15 cellular contexts compared by ENCODE assay signal in genomic region chr11:108218912-108219783, GRCh38. TPM values are rescaled to one million over a fixed set of nuclear protein-coding genes. Genes with fewer than 3 reads are reported as not detected.
DNase-seq lines count a peak whose midpoint lies in the region; ATAC-seq, FAIRE-seq and TF ChIP-seq lines count a peak whose summit lies in the region.
"Had no signal": no experiment of that assay in that cellular context is flagged by ENCODE, and none has a peak within 500 bp of the region (broad histone marks: within the 10 kb centered on the region; RNA-seq: fewer than 3 reads in every experiment).

No MANE protein-coding gene starts in this region.

- intact Hi-C loops in OCI-LY7 (cut with micrococcal nuclease; ENCODE audit: unreplicated experiment) (no loop called here), GM12878 (cut with micrococcal nuclease; ENCODE audit: unreplicated experiment) (no loop called here)

- no peaks in the 10 kb centered on the region for H3K9me2 ChIP-seq in OCI-LY7 (ENCODE audit: insufficient read depth, low read length)

- ATAC-seq in activated CD8-positive, alpha-beta memory T cell treated with anti-CD3 and anti-CD28 coated beads, Interleukin-2, amount 10 ng/mL, durations not matched to agents 7 days and 5 days = no peak
- ATAC-seq in GM12878 (no peak), GM19467 (IDR thresholded peaks at IDR 0.05; ENCODE audit: unreplicated experiment) (no peak), SK-N-SH treated with all-trans-retinoic acid at 6 μM for 48 hours (no peak), GM18870 (IDR thresholded peaks at IDR 0.05; ENCODE audit: unreplicated experiment) (no peak)
- no peak for ATAC-seq in stimulated activated memory B cell treated with anti-CD40 and anti-IgM and Interleukin-4, amounts not matched to agents 10 μg/mL and 1 μg/mL and 100 μg/mL, for 72 hours
- ATAC-seq: A549 had no signal

- H3K9ac ChIP-seq in GM12878 (ENCODE audit: control insufficient read depth, insufficient read depth, low read length) = peak overlapping the region; percentile 7; the same call in 1 of the 2 replicates

- TF ChIP-seq CTCF in OCI-LY7 (conservative IDR thresholded peaks at IDR 0.05; ENCODE audit: low read length) = no peak
- TF ChIP-seq CTCF in GM12878 (IDR thresholded peaks at IDR 0.05 in 2 of 3, conservative IDR thresholded peaks at IDR 0.05 in 1 of 3; ENCODE audit: control insufficient read depth in 2 of 3, extremely low read depth in 1 of 3, insufficient read depth in 1 of 3, low read depth in 3 of 3, low read length in 3 of 3) = no peak

- TF ChIP-seq EP300 in GM12878 (IDR thresholded peaks at IDR 0.05; ENCODE audit: borderline replicate concordance in 1 of 2, control insufficient read depth in 1 of 2, low read depth in 2 of 2, low read length in 2 of 2) = no peak

- TF ChIP-seq RAD21 in GM12878 (IDR thresholded peaks at IDR 0.05; ENCODE audit: insufficient read depth, low read depth, low read length) = no peak

- H4K20me1 ChIP-seq in OCI-LY7 (ENCODE audit: insufficient read depth, low read length) = peaks cover 38% of the 10 kb centered on the region
- no peaks in the 10 kb centered on the region for H4K20me1 ChIP-seq in GM12878 (ENCODE audit: control insufficient read depth, insufficient read depth)

- H3K4me2 ChIP-seq in OCI-LY7 (ENCODE audit: low read length) = peak overlapping the region; percentile 96
- peak overlapping the region; percentile 94 for H3K4me2 ChIP-seq in GM12878 (ENCODE audit: control insufficient read depth, insufficient read depth)
- H3K4me2 ChIP-seq: A549 had no signal

- CTCF ChIA-PET in activated CD8-positive, alpha-beta memory T cell treated with anti-CD3 and anti-CD28 coated beads, Interleukin-2, amount 10 ng/mL, durations not matched to agents 7 days and 5 days (lab: Charles Lee) = interaction anchor here (0.9 kb wide), 2 partner anchors 11 to 15 kb away, joined by 3 to 4 read pairs; no protein-coding TSS in a partner anchor
- CTCF ChIA-PET in OCI-LY7 (lab: Charles Lee; ENCODE audit: unreplicated experiment) (no interaction called here), GM12878 (lab: Yijun Ruan, JAX) (interaction anchor here (0.7 to 1.9 kb wide), 9 partner anchors 18 to 437 kb away, joined by 3 to 9 read pairs (median 4); partner anchors contain the start of gene CUL5)

- SMC1A ChIA-PET in GM12878 (lab: Charles Lee; ENCODE audit: uncharacterized antibody, unreplicated experiment) = interaction anchor here (0.6 to 1.9 kb wide), 16 partner anchors 9 to 442 kb away, joined by 3 to 9 read pairs (median 4); no protein-coding TSS in a partner anchor

- RAD21 ChIA-PET in GM12878 (lab: Charles Lee; ENCODE audit: unreplicated experiment) = interaction anchor here (0.9 to 1.9 kb wide), 6 partner anchors 18 to 101 kb away, joined by 3 to 5 read pairs (median 4); no protein-coding TSS in a partner anchor

- no peak for TF ChIP-seq POLR2A in GM12878 (IDR thresholded peaks at IDR 0.05; ENCODE audit: low read depth, low read length)

- FAIRE-seq in GM12878 (lab: Jason Lieb, UNC) = no peak
- FAIRE-seq: A549, astrocyte, TTC549 had no signal

- in situ Hi-C loops in GM12878 (cut with MboI) = no loop called here

- no peak overlapping the region for H3K27ac ChIP-seq in OCI-LY7 (ENCODE audit: low read depth, low read length, poor library complexity, severe bottlenecking)
- peak overlapping the region; percentile 18; the same call in 1 of the 2 replicates for H3K27ac ChIP-seq in GM12878 (ENCODE audit: control insufficient read depth, insufficient read depth)
- H3K27ac ChIP-seq: A549 had no signal

- DNase-seq in activated CD8-positive, alpha-beta memory T cell treated with anti-CD3 and anti-CD28 coated beads, Interleukin-2, amount 10 ng/mL, durations not matched to agents 7 days and 5 days = no peak
- DNase-seq in activated CD8-positive, alpha-beta memory T cell treated with anti-CD3 and anti-CD28 coated beads for 24 hours = no peak
- no peak for DNase-seq in OCI-LY7 (ENCODE audit: low spot score)
- DNase-seq in GM12878 (ENCODE audit: low read depth, low spot score) = no peak
- DNase-seq: DMS53, NCI-H2029, NCI-H69 had no signal

- H3K36me3 Mint-ChIP-seq in activated CD8-positive, alpha-beta memory T cell treated with anti-CD3 and anti-CD28 coated beads, Interleukin-2, amount 10 ng/mL, durations not matched to agents 7 days and 5 days = peaks cover 45% of the 10 kb centered on the region
- H3K36me3 Mint-ChIP-seq in stimulated activated memory B cell treated with anti-CD40 and anti-IgM and Interleukin-4, amounts not matched to agents 10 μg/mL and 1 μg/mL and 100 μg/mL, for 72 hours = peaks cover 48% of the 10 kb centered on the region

- H2AFZ ChIP-seq in OCI-LY7 (ENCODE audit: low read length) (no peak overlapping the region), GM12878 (ENCODE audit: control insufficient read depth, low read depth, low read length) (no peak overlapping the region)

- H3K4me3 Mint-ChIP-seq in activated CD8-positive, alpha-beta memory T cell treated with anti-CD3 and anti-CD28 coated beads, Interleukin-2, amount 10 ng/mL, durations not matched to agents 7 days and 5 days = peak overlapping the region; percentile 3
- H3K4me3 Mint-ChIP-seq in stimulated activated memory B cell treated with anti-CD40 and anti-IgM and Interleukin-4, amounts not matched to agents 10 μg/mL and 1 μg/mL and 100 μg/mL, for 72 hours = peak overlapping the region; percentile 22

- H3K4me1 ChIP-seq in OCI-LY7 (ENCODE audit: insufficient read depth, low read length, poor library complexity, severe bottlenecking) = peaks cover 25% of the 10 kb centered on the region
- H3K4me1 ChIP-seq in GM12878 (ENCODE audit: control insufficient read depth, insufficient read depth, low read length) = peaks cover 11% of the 10 kb centered on the region

- H3K36me3 ChIP-seq in OCI-LY7 (ENCODE audit: insufficient read depth, low read length) (peaks cover 59% of the 10 kb centered on the region), GM12878 (ENCODE audit: control insufficient read depth in 2 of 2, insufficient read depth in 2 of 2, low read length in 1 of 2) (peaks cover 0 to 9% of the 10 kb centered on the region in 2 experiments; a peak in 3 of 4 replicates)

- H3K27me3 ChIP-seq in GM12878 (replicated peaks in 1 of 2; ENCODE audit: control insufficient read depth in 2 of 2, insufficient read depth in 2 of 2, low read length in 1 of 2) = no peaks in the 10 kb centered on the region

- H3K27me3 Mint-ChIP-seq in activated CD8-positive, alpha-beta memory T cell treated with anti-CD3 and anti-CD28 coated beads, Interleukin-2, amount 10 ng/mL, durations not matched to agents 7 days and 5 days = no peaks in the 10 kb centered on the region
- no peaks in the 10 kb centered on the region for H3K27me3 Mint-ChIP-seq in stimulated activated memory B cell treated with anti-CD40 and anti-IgM and Interleukin-4, amounts not matched to agents 10 μg/mL and 1 μg/mL and 100 μg/mL, for 72 hours

- WGBS in GM12878 (ENCODE audit: insufficient coverage, insufficient replicate concordance, low lambda C conversion rate, missing lambda C conversion rate) = 50% methylated on average over 7 of the region's 7 CpGs

- BruUV-seq in OCI-LY7 (replicated peaks; lab: Mats Ljungman, UMichigan) (no TSS peak), GM12878 (replicated peaks; lab: Mats Ljungman, UMichigan) (no TSS peak)

- peak overlapping the region; percentile 50 for H3K27ac Mint-ChIP-seq in activated CD8-positive, alpha-beta memory T cell treated with anti-CD3 and anti-CD28 coated beads, Interleukin-2, amount 10 ng/mL, durations not matched to agents 7 days and 5 days
- peak overlapping the region; percentile 11 for H3K27ac Mint-ChIP-seq in stimulated activated memory B cell treated with anti-CD40 and anti-IgM and Interleukin-4, amounts not matched to agents 10 μg/mL and 1 μg/mL and 100 μg/mL, for 72 hours

- POLR2A ChIA-PET in OCI-LY7 (lab: Charles Lee) = interaction anchor here (0.6 to 1.0 kb wide), 4 partner anchors 31 to 459 kb away, joined by 3 to 5 read pairs (median 4); no protein-coding TSS in a partner anchor
- POLR2A ChIA-PET in GM12878 (lab: Charles Lee) = interaction anchor here (0.8 to 1.4 kb wide), 4 partner anchors 9 to 17 kb away, joined by 3 to 5 read pairs (median 3); no protein-coding TSS in a partner anchor

- peaks cover 49% of the 10 kb centered on the region for H3K4me1 Mint-ChIP-seq in activated CD8-positive, alpha-beta memory T cell treated with anti-CD3 and anti-CD28 coated beads, Interleukin-2, amount 10 ng/mL, durations not matched to agents 7 days and 5 days
- H3K4me1 Mint-ChIP-seq in stimulated activated memory B cell treated with anti-CD40 and anti-IgM and Interleukin-4, amounts not matched to agents 10 μg/mL and 1 μg/mL and 100 μg/mL, for 72 hours = peaks cover 58% of the 10 kb centered on the region

- H3K79me2 ChIP-seq in OCI-LY7 (ENCODE audit: insufficient read depth, low read depth, low read length) = peaks cover 91% of the 10 kb centered on the region
- H3K79me2 ChIP-seq in GM12878 (ENCODE audit: control insufficient read depth, insufficient read depth, low read length) = peaks cover 84% of the 10 kb centered on the region

- peak overlapping the region; percentile 93 for H3K4me3 ChIP-seq in OCI-LY7 (ENCODE audit: low read depth, low read length, poor library complexity, severe bottlenecking)
- H3K4me3 ChIP-seq in GM12878 = peak overlapping the region; percentile 33; the same call in 1 of the 2 replicates
- H3K4me3 ChIP-seq: A549, lung had no signal

- H3K9me3 ChIP-seq in OCI-LY7 (ENCODE audit: low read length) (no peaks in the 10 kb centered on the region), GM12878 (replicated peaks; ENCODE audit: control insufficient read depth, insufficient read depth, low read length) (peaks cover 2% of the 10 kb centered on the region; the same call in 2 of the 3 replicates)
- H3K9me3 ChIP-seq: A549 had no signal

- H3K9me3 Mint-ChIP-seq in activated CD8-positive, alpha-beta memory T cell treated with anti-CD3 and anti-CD28 coated beads, Interleukin-2, amount 10 ng/mL, durations not matched to agents 7 days and 5 days (ENCODE audit: low read depth) = no peaks in the 10 kb centered on the region
- no peaks in the 10 kb centered on the region for H3K9me3 Mint-ChIP-seq in stimulated activated memory B cell treated with anti-CD40 and anti-IgM and Interleukin-4, amounts not matched to agents 10 μg/mL and 1 μg/mL and 100 μg/mL, for 72 hours

RNA-seq across cellular contexts. Expression of gene NPAT, which starts 3.3 kb away (rescaled TPM):
- total RNA-seq in activated CD8-positive, alpha-beta memory T cell treated with anti-CD3 and anti-CD28 coated beads, Interleukin-2, amount 10 ng/mL, durations not matched to agents 7 days and 5 days = 10 to 100 TPM; 30.2 to 38.7 TPM
- 19.2 and 22.6 TPM in 2 replicates for total RNA-seq in OCI-LY7 (2014; rRNA removed; shearing (Covaris generic))
- total RNA-seq in OCI-LY7 (2022) = 26.9 and 35.8 TPM in 2 replicates
- total RNA-seq in GM12878 (2013; cell fraction: nucleolus; rRNA removed) = 104 and 106 TPM in 2 replicates
- 17.9 and 19.9 TPM in 2 replicates for total RNA-seq in GM12878 (2014; rRNA removed)
- total RNA-seq in GM12878 (2014; rRNA removed; fragmentation: Illumina TruSeq; extraction: Trizol) = 31.6 and 32.8 TPM in 2 replicates
- 21.1 and 22.7 TPM in 2 replicates for total RNA-seq in GM12878 (2021)
- 3.7 TPM for polyA plus RNA-seq in GM12878 (2011; ENCODE audit: low read depth)
- polyA plus RNA-seq in GM12878 (2011; rRNA removed) = 19.4 and 27.1 TPM in 2 replicates
- polyA plus RNA-seq in GM12878 (2011; cell fraction: cytosol; rRNA removed) = 8.4 and 8.9 TPM in 2 replicates
- polyA plus RNA-seq in GM12878 (2011; cell fraction: nucleus; rRNA removed) = 14.0 and 16.3 TPM in 2 replicates
- 6.6 and 11.2 TPM in 2 replicates for polyA plus RNA-seq in GM12878 (2012)
- polyA plus RNA-seq in GM12878 (2014; fragmentation: Illumina TruSeq; extraction: Trizol) = 22.7 and 26.4 TPM in 2 replicates
- polyA plus RNA-seq in GM12878 (2014; fragmentation: Nextera tagmentation; extraction: Ambion mirVana) = 1 to 10 TPM; 7.5 to 9.8 TPM
- polyA plus RNA-seq in GM12878 (2014; rRNA removed) = 13.5 and 15.7 TPM in 2 replicates
- polyA plus RNA-seq in GM12878 (2016; fragmentation: Nextera tagmentation; extraction: Ambion mirVana) = 10 to 100 TPM; 20.9 to 23.7 TPM
- 34.6 and 50.3 TPM in 2 replicates for polyA minus RNA-seq in GM12878 (2011; rRNA and poly(A)+ RNA removed)
- polyA minus RNA-seq in GM12878 (2011; cell fraction: cytosol; rRNA and poly(A)+ RNA removed) = 11.4 and 12.4 TPM in 2 replicates
- 22.7 and 27.8 TPM in 2 replicates for polyA minus RNA-seq in GM12878 (2011; cell fraction: nucleus; rRNA and poly(A)+ RNA removed)

RNA-seq across cellular contexts. Expression of gene ATM, which starts 3.7 kb away (rescaled TPM):
- total RNA-seq in activated CD8-positive, alpha-beta memory T cell treated with anti-CD3 and anti-CD28 coated beads, Interleukin-2, amount 10 ng/mL, durations not matched to agents 7 days and 5 days = 100 to 1,000 TPM in 1 of 2 experiments, 10 to 100 TPM in 1; 84.3 to 113 TPM
- total RNA-seq in OCI-LY7 (2014; rRNA removed; shearing (Covaris generic)) = 125 and 147 TPM in 2 replicates
- total RNA-seq in OCI-LY7 (2022) = 159 and 187 TPM in 2 replicates
- total RNA-seq in GM12878 (2013; cell fraction: nucleolus; rRNA removed) = 988 and 998 TPM in 2 replicates
- 56.1 and 57.5 TPM in 2 replicates for total RNA-seq in GM12878 (2014; rRNA removed)
- 84.6 and 91.5 TPM in 2 replicates for total RNA-seq in GM12878 (2014; rRNA removed; fragmentation: Illumina TruSeq; extraction: Trizol)
- total RNA-seq in GM12878 (2021) = 53.7 and 58.4 TPM in 2 replicates
- polyA plus RNA-seq in GM12878 (2011; ENCODE audit: low read depth) = 40.3 TPM
- polyA plus RNA-seq in GM12878 (2011; rRNA removed) = 90.7 and 168 TPM in 2 replicates
- polyA plus RNA-seq in GM12878 (2011; cell fraction: cytosol; rRNA removed) = 27.5 and 35.1 TPM in 2 replicates
- polyA plus RNA-seq in GM12878 (2011; cell fraction: nucleus; rRNA removed) = 123 and 184 TPM in 2 replicates
- 60.6 and 61.4 TPM in 2 replicates for polyA plus RNA-seq in GM12878 (2012)
- 45.0 and 70.6 TPM in 2 replicates for polyA plus RNA-seq in GM12878 (2014; fragmentation: Illumina TruSeq; extraction: Trizol)
- polyA plus RNA-seq in GM12878 (2014; fragmentation: Nextera tagmentation; extraction: Ambion mirVana) = 10 to 100 TPM; 10.0 to 10.5 TPM
- 26.8 and 35.5 TPM in 2 replicates for polyA plus RNA-seq in GM12878 (2014; rRNA removed)
- polyA plus RNA-seq in GM12878 (2016; fragmentation: Nextera tagmentation; extraction: Ambion mirVana) = 10 to 100 TPM; 14.6 to 19.5 TPM
- 120 and 136 TPM in 2 replicates for polyA minus RNA-seq in GM12878 (2011; rRNA and poly(A)+ RNA removed)
- polyA minus RNA-seq in GM12878 (2011; cell fraction: cytosol; rRNA and poly(A)+ RNA removed) = 40.5 and 55.9 TPM in 2 replicates
- polyA minus RNA-seq in GM12878 (2011; cell fraction: nucleus; rRNA and poly(A)+ RNA removed) = 184 and 361 TPM in 2 replicates
